In genomic region chr5:145796318-145796717, GRCh38 we compare ENCODE assay signal across 29 cellular contexts.
"Had no signal": no experiment of that assay in that cellular context is flagged by ENCODE, and none has a peak within 500 bp of the region (broad histone marks: within the 10 kb centered on the region; RNA-seq: fewer than 3 reads in every experiment).

No MANE protein-coding gene starts in this region.

- FAIRE-seq: bronchial epithelial cell, TTC549 had no signal

- ATAC-seq: activated CD8-positive, alpha-beta memory T cell treated with anti-CD3 and anti-CD28 coated beads, Interleukin-2, amount 10 ng/mL, durations not matched to agents 7 days and 5 days; activated CD8-positive, alpha-beta T cell treated with anti-CD3 and anti-CD28 coated beads, Interleukin-2, amount 10 ng/mL, durations not matched to agents 7 days and 5 days; activated naive CD8-positive, alpha-beta T cell treated with anti-CD3 and anti-CD28 coated beads, Interleukin-2, amount 50 U/mL, for 24 hours had no signal

- H3K4me3 ChIP-seq: ascending aorta, cardiac muscle cell had no signal

- DNase-seq: activated B cell treated with CpG ODN at 0.5 μM for 24 hours; activated CD4-positive, alpha-beta memory T cell treated with anti-CD3 and anti-CD28 coated beads, Interleukin-2, amount 10 ng/mL, durations not matched to agents 7 days and 5 days; activated CD4-positive, alpha-beta T cell treated with anti-CD3 and anti-CD28 coated beads for 4 hours; activated CD4-positive, alpha-beta T cell treated with anti-CD3 and anti-CD28 coated beads, Interleukin-2, amount 10 ng/mL, durations not matched to agents 24 days and 14 days; activated CD4-positive, alpha-beta T cell treated with anti-CD3 and anti-CD28 coated beads, Interleukin-2, amount 50 U/mL, for 1 hour; activated CD4-positive, alpha-beta T cell treated with anti-CD3 and anti-CD28 coated beads, Interleukin-2, amount 50 U/mL, for 4 hours; activated CD4-positive, CD25-positive, alpha-beta regulatory T cell treated with anti-CD3 and anti-CD28 coated beads, Interleukin-2, amount 50 U/mL, for 72 hours; activated CD8-positive, alpha-beta memory T cell treated with anti-CD3 and anti-CD28 coated beads for 24 hours; activated CD8-positive, alpha-beta memory T cell treated with anti-CD3 and anti-CD28 coated beads, Interleukin-2, amount 10 ng/mL, durations not matched to agents 7 days and 5 days; activated CD8-positive, alpha-beta memory T cell treated with anti-CD3 and anti-CD28 coated beads, Interleukin-2, amount 50 U/mL, for 48 hours; activated CD8-positive, alpha-beta T cell treated with anti-CD3 and anti-CD28 coated beads, Interleukin-2, amount 10 ng/mL, durations not matched to agents 7 days and 5 days; activated effector memory CD4-positive, alpha-beta T cell treated with Interleukin-2 at 50 U/mL for 16 hours; activated gamma-delta T cell; activated naive CD4-positive, alpha-beta T cell treated with anti-CD3 and anti-CD28 coated beads, Interleukin-2, amount 10 ng/mL, durations not matched to agents 7 days and 5 days; activated naive CD4-positive, alpha-beta T cell treated with Interleukin-2 at 50 U/mL for 16 hours; activated naive CD8-positive, alpha-beta T cell treated with anti-CD3 and anti-CD28 coated beads, Interleukin-2, amount 10 ng/mL, durations not matched to agents 7 days and 5 days; activated naive CD8-positive, alpha-beta T cell treated with anti-CD3 and anti-CD28 coated beads, Interleukin-2, amount 50 U/mL, for 24 hours; activated T-cell treated with anti-CD3 and anti-CD28 coated beads, Interleukin-2, amount 50 U/mL, for 24 hours; activated T-cell treated with anti-CD3 and anti-CD28 coated beads, Interleukin-2, amount 50 U/mL, for 48 hours; amygdala; anterior cingulate cortex; caudate nucleus; cerebellar nuclear complex; T-helper 2 cell; T-helper 9 cell had no signal
